In the genomic region with DNA sequence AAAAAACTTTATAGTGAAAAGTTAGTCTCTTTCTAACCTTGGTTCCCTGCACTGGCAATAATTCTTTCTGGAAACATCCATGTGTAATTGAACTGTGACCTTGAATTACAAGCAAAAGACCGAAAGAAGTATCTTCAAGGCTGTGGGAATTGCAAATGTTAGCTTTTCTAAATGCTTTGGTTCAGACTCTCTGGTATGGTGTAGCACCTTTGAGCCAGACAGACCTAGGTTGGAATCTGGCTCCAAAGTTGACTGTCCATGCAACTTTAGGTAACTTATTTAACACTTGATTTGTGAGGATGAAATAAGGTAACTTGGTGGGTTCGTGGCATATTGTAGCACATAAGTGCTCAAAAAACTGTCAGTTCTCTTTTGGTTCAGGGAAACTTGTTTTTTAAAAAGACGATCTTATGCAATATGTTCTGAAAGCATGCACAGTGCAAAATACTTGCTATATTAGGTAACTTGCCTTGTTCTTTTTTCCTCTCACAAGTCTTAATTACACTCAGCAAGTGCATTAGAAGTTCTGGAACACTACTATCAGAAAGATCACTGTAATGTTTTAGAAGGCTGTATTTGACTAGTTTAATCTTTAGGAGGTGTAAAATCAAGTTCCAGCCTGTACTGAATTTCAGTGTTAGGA, we compare ENCODE assay signal across 2 cellular contexts.
TF ChIP-seq lines count a peak whose summit lies in the region.

No MANE protein-coding gene starts in this region.

TF ChIP-seq in GM23338, 12 proteins besides CTCF, POLR2A, EP300 and RAD21:
- TF ChIP-seq, protein P1, sequence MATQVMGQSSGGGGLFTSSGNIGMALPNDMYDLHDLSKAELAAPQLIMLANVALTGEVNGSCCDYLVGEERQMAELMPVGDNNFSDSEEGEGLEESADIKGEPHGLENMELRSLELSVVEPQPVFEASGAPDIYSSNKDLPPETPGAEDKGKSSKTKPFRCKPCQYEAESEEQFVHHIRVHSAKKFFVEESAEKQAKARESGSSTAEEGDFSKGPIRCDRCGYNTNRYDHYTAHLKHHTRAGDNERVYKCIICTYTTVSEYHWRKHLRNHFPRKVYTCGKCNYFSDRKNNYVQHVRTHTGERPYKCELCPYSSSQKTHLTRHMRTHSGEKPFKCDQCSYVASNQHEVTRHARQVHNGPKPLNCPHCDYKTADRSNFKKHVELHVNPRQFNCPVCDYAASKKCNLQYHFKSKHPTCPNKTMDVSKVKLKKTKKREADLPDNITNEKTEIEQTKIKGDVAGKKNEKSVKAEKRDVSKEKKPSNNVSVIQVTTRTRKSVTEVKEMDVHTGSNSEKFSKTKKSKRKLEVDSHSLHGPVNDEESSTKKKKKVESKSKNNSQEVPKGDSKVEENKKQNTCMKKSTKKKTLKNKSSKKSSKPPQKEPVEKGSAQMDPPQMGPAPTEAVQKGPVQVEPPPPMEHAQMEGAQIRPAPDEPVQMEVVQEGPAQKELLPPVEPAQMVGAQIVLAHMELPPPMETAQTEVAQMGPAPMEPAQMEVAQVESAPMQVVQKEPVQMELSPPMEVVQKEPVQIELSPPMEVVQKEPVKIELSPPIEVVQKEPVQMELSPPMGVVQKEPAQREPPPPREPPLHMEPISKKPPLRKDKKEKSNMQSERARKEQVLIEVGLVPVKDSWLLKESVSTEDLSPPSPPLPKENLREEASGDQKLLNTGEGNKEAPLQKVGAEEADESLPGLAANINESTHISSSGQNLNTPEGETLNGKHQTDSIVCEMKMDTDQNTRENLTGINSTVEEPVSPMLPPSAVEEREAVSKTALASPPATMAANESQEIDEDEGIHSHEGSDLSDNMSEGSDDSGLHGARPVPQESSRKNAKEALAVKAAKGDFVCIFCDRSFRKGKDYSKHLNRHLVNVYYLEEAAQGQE (IDR thresholded peaks at IDR 0.05; ENCODE audit: unreplicated experiment): no peak
- TF ChIP-seq, protein P2, sequence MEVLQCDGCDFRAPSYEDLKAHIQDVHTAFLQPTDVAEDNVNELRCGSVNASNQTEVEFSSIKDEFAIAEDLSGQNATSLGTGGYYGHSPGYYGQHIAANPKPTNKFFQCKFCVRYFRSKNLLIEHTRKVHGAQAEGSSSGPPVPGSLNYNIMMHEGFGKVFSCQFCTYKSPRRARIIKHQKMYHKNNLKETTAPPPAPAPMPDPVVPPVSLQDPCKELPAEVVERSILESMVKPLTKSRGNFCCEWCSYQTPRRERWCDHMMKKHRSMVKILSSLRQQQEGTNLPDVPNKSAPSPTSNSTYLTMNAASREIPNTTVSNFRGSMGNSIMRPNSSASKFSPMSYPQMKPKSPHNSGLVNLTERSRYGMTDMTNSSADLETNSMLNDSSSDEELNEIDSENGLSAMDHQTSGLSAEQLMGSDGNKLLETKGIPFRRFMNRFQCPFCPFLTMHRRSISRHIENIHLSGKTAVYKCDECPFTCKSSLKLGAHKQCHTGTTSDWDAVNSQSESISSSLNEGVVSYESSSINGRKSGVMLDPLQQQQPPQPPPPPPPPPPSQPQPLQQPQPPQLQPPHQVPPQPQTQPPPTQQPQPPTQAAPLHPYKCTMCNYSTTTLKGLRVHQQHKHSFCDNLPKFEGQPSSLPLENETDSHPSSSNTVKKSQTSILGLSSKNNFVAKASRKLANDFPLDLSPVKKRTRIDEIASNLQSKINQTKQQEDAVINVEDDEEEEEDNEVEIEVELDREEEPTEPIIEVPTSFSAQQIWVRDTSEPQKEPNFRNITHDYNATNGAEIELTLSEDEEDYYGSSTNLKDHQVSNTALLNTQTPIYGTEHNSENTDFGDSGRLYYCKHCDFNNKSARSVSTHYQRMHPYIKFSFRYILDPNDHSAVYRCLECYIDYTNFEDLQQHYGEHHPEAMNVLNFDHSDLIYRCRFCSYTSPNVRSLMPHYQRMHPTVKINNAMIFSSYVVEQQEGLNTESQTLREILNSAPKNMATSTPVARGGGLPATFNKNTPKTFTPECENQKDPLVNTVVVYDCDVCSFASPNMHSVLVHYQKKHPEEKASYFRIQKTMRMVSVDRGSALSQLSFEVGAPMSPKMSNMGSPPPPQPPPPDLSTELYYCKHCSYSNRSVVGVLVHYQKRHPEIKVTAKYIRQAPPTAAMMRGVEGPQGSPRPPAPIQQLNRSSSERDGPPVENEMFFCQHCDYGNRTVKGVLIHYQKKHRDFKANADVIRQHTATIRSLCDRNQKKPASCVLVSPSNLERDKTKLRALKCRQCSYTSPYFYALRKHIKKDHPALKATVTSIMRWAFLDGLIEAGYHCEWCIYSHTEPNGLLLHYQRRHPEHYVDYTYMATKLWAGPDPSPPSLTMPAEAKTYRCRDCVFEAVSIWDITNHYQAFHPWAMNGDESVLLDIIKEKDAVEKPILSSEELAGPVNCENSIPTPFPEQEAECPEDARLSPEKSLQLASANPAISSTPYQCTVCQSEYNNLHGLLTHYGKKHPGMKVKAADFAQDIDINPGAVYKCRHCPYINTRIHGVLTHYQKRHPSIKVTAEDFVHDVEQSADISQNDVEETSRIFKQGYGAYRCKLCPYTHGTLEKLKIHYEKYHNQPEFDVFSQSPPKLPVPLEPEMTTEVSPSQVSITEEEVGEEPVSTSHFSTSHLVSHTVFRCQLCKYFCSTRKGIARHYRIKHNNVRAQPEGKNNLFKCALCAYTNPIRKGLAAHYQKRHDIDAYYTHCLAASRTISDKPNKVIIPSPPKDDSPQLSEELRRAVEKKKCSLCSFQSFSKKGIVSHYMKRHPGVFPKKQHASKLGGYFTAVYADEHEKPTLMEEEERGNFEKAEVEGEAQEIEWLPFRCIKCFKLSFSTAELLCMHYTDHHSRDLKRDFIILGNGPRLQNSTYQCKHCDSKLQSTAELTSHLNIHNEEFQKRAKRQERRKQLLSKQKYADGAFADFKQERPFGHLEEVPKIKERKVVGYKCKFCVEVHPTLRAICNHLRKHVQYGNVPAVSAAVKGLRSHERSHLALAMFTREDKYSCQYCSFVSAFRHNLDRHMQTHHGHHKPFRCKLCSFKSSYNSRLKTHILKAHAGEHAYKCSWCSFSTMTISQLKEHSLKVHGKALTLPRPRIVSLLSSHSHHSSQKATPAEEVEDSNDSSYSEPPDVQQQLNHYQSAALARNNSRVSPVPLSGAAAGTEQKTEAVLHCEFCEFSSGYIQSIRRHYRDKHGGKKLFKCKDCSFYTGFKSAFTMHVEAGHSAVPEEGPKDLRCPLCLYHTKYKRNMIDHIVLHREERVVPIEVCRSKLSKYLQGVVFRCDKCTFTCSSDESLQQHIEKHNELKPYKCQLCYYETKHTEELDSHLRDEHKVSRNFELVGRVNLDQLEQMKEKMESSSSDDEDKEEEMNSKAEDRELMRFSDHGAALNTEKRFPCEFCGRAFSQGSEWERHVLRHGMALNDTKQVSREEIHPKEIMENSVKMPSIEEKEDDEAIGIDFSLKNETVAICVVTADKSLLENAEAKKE (CRISPR knock-in tag; IDR thresholded peaks at IDR 0.05): no peak
- no peak for TF ChIP-seq ZNF114 (CRISPR knock-in tag; IDR thresholded peaks at IDR 0.05)

TF ChIP-seq in HepG2, 621 proteins besides CTCF, POLR2A, EP300 and RAD21:
- peak; percentile 47; the same call in 1 of the 2 replicates for TF ChIP-seq HNF4A (CRISPR knock-in tag; IDR thresholded peaks at IDR 0.05)
- peak; percentile 27; the same call in 1 of the 2 replicates for TF ChIP-seq CEBPB (IDR thresholded peaks at IDR 0.05; ENCODE audit: borderline replicate concordance, low read depth, low read length)
- TF ChIP-seq CEBPG (CRISPR knock-in tag; IDR thresholded peaks at IDR 0.05): 0 out of 2 replicates have a peak, but pooled peaks have one; percentile 9
- TF ChIP-seq EHMT2 (IDR thresholded peaks at IDR 0.05; ENCODE audit: borderline replicate concordance, low read depth, low read length): 0 out of 2 replicates have a peak, but pooled peaks have one; percentile 38
- TF ChIP-seq MYC (CRISPR knock-in tag; IDR thresholded peaks at IDR 0.05; ENCODE audit: borderline replicate concordance): no peak
